In the genomic region with DNA sequence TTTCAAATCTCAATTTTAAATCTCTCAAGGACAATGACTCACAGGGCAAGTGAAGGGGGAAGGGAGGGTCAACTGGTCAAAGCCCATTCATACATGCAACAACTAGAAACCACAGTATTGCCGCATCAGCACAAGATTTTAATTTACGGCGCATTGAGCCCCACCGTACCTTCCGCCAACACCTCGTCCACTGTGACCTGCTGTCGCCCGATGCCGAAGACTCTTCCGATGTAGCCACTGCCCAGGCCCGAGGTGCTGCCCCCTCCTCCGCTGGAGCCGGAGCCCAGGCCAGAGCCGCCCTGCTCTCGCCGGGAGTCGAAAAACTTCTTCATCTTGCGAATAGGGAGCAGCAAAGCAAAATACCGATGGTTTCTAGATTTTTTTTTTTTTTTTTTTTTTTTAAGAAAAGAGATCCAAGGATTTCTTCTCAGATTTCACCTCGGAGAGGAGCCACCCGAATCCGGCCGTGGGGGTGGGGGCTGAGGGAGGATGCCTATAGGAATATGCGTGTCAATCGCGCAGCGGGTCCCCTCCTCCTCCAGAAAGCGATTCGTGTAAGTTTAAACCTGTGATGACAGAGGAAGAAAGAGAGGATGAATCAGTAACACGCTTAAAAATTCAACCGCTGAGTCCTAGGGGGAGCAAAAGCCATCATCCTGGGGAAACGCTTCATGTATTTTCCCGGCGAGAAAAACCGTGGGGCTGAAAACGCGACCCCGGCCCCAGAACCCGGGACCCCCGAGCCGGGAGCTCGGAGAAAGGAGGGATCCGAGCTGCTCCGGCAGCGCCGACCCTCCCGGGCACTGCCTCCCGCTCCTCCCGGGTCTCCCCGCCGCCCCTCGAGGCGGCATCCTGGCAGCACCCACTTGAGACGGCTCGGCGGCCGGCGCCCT, we compare ENCODE assay signal across 1 cellular context.
A peak's percentile ranks its signal among the peaks of the same experiment; 100 is the strongest.
TF ChIP-seq lines count a peak whose summit lies in the region.

No MANE protein-coding gene starts in this region.

TF ChIP-seq in HepG2, 621 proteins besides CTCF, POLR2A, EP300 and RAD21 (continued from another document and continues in another):
- TF ChIP-seq, protein P1, sequence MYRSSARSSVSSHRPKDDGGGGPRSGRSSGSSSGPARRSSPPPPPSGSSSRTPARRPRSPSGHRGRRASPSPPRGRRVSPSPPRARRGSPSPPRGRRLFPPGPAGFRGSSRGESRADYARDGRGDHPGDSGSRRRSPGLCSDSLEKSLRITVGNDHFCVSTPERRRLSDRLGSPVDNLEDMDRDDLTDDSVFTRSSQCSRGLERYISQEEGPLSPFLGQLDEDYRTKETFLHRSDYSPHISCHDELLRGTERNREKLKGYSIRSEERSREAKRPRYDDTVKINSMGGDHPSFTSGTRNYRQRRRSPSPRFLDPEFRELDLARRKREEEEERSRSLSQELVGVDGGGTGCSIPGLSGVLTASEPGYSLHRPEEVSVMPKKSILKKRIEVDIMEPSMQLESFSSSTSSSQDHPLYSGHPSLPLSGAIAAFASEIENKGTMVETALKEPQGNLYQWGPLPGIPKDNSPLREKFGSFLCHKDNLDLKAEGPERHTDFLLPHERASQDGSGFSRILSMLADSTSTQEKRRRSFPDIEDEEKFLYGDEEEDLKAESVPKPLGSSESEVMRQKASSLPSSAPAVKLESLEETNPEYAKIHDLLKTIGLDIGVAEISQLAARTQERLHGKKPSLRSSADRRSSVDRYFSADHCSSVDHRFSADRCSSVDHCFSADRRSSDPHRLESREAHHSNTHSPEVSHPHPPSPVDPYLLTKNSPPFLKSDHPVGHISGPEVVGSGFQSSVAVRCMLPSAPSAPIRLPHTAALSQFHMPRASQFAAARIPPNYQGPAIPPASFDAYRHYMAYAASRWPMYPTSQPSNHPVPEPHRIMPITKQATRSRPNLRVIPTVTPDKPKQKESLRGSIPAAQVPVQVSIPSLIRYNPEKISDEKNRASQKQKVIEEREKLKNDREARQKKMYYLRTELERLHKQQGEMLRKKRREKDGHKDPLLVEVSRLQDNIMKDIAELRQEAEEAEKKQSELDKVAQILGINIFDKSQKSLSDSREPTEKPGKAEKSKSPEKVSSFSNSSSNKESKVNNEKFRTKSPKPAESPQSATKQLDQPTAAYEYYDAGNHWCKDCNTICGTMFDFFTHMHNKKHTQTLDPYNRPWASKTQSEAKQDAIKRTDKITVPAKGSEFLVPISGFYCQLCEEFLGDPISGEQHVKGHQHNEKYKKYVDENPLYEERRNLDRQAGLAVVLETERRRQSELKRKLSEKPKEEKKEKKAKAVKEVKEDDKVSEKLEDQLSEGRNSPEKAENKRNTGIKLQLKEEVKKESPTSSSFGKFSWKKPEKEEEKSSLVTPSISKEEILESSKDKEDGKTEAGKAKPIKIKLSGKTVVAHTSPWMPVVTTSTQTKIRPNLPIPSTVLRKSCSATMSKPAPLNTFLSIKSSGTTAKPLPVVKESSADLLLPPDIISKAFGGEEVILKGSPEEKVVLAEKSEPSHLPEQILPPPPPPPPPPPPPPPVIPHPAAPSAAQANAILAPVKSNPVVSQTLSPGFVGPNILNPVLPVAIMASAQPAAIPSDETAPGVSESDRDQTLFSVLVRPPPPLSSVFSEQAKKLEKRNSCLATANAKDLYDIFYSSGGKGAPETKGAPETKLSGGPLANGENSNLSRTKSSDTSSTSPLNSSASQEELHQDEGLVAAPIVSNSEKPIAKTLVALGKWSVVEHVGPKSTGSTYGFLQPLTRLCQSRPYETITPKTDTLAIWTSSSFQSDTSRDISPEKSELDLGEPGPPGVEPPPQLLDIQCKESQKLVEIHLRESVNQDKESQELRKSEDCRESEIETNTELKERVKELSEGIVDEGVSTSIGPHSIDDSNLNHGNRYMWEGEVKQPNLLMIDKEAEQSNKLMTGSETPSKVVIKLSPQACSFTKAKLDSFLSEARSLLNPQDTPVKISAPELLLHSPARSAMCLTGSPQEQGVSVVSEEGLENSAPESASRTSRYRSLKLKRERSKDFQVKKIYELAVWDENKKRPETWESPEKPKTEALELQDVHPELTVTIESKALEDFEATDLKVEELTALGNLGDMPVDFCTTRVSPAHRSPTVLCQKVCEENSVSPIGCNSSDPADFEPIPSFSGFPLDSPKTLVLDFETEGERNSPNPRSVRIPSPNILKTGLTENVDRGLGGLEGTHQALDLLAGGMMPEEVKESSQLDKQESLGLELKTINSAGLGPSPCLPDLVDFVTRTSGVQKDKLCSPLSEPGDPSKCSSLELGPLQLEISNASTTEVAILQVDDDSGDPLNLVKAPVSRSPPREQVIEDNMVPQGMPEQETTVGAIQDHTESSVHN (CRISPR knock-in tag; IDR thresholded peaks at IDR 0.05), result no peak
- peak; percentile 24 for TF ChIP-seq AGO1 (IDR thresholded peaks at IDR 0.05; ENCODE audit: low read depth, low read length, poor library complexity, severe bottlenecking)
- TF ChIP-seq ZBTB49 (CRISPR knock-in tag; IDR thresholded peaks at IDR 0.05; ENCODE audit: borderline replicate concordance), result no peak; the same call in 1 of the 2 replicates
- no peak for TF ChIP-seq NCOR1 (IDR thresholded peaks at IDR 0.05; ENCODE audit: borderline replicate concordance, low read length)
- peak; percentile 44; the same call in 1 of the 2 replicates for TF ChIP-seq MED1 (CRISPR knock-in tag; IDR thresholded peaks at IDR 0.05)
- TF ChIP-seq KLF6 (CRISPR knock-in tag; IDR thresholded peaks at IDR 0.05), result 0 out of 2 replicates have a peak, but pooled peaks have one; percentile 58
- peak; percentile 69 for TF ChIP-seq KDM2A (CRISPR knock-in tag; IDR thresholded peaks at IDR 0.05; ENCODE audit: borderline replicate concordance, low read depth)
- 0 out of 2 replicates have a peak, but pooled peaks have one; percentile 52 for TF ChIP-seq MTERF4 (CRISPR knock-in tag; IDR thresholded peaks at IDR 0.05)
- TF ChIP-seq, protein P2, sequence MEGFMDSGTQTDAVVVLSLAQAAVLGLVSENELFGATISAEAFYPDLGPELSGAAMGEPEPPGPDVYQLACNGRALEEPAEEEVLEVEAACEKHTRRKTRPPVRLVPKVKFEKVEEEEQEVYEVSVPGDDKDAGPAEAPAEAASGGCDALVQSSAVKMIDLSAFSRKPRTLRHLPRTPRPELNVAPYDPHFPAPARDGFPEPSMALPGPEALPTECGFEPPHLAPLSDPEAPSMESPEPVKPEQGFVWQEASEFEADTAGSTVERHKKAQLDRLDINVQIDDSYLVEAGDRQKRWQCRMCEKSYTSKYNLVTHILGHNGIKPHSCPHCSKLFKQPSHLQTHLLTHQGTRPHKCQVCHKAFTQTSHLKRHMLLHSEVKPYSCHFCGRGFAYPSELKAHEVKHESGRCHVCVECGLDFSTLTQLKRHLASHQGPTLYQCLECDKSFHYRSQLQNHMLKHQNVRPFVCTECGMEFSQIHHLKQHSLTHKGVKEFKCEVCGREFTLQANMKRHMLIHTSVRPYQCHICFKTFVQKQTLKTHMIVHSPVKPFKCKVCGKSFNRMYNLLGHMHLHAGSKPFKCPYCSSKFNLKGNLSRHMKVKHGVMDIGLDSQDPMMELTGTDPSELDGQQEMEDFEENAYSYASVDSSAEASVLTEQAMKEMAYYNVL (CRISPR knock-in tag; IDR thresholded peaks at IDR 0.05; ENCODE audit: borderline replicate concordance), result no peak
- TF ChIP-seq ZNF740 (CRISPR knock-in tag; IDR thresholded peaks at IDR 0.05), result no peak
- TF ChIP-seq, protein P3, sequence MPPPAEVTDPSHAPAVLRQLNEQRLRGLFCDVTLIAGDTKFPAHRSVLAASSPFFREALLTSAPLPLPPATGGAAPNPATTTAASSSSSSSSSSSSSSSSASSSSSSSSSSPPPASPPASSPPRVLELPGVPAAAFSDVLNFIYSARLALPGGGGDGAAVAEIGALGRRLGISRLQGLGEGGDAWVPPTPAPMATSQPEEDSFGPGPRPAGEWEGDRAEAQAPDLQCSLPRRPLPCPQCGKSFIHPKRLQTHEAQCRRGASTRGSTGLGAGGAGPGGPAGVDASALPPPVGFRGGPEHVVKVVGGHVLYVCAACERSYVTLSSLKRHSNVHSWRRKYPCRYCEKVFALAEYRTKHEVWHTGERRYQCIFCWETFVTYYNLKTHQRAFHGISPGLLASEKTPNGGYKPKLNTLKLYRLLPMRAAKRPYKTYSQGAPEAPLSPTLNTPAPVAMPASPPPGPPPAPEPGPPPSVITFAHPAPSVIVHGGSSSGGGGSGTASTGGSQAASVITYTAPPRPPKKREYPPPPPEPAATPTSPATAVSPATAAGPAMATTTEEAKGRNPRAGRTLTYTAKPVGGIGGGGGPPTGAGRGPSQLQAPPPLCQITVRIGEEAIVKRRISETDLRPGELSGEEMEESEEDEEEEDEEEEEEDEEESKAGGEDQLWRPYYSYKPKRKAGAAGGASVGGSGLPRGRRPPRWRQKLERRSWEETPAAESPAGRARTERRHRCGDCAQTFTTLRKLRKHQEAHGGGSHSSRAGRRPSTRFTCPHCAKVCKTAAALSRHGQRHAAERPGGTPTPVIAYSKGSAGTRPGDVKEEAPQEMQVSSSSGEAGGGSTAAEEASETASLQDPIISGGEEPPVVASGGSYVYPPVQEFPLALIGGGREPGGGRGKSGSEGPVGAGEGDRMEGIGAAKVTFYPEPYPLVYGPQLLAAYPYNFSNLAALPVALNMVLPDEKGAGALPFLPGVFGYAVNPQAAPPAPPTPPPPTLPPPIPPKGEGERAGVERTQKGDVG (CRISPR knock-in tag; IDR thresholded peaks at IDR 0.05; ENCODE audit: borderline replicate concordance), result no peak
- no peak for TF ChIP-seq HINFP (CRISPR knock-in tag; IDR thresholded peaks at IDR 0.05; ENCODE audit: low read depth)
- TF ChIP-seq CHD4 (IDR thresholded peaks at IDR 0.05; ENCODE audit: borderline replicate concordance, low read length), result no peak
- TF ChIP-seq ZFX (CRISPR knock-in tag; IDR thresholded peaks at IDR 0.05; ENCODE audit: low read depth), result peak; percentile 67; the same call in 1 of the 2 replicates
- no peak for TF ChIP-seq ZNF564 (CRISPR knock-in tag; IDR thresholded peaks at IDR 0.05)
- peak; percentile 89 for TF ChIP-seq MAFF (IDR thresholded peaks at IDR 0.05; ENCODE audit: low read depth, low read length)
- no peak for TF ChIP-seq STAT5B (CRISPR knock-in tag; IDR thresholded peaks at IDR 0.05)
- TF ChIP-seq SKIL (CRISPR knock-in tag; IDR thresholded peaks at IDR 0.05; ENCODE audit: borderline replicate concordance), result no peak
- TF ChIP-seq HNF4G (IDR thresholded peaks at IDR 0.05; ENCODE audit: borderline replicate concordance, low read depth, low read length), result peak; percentile 36; the same call in 1 of the 2 replicates
- no peak for TF ChIP-seq HNF4G (CRISPR knock-in tag; IDR thresholded peaks at IDR 0.05; ENCODE audit: borderline replicate concordance, low read depth)
- peak; percentile 43 for TF ChIP-seq ZFY (CRISPR knock-in tag; IDR thresholded peaks at IDR 0.05)
- TF ChIP-seq SRSF1 (optimal IDR thresholded peaks at IDR 0.05; ENCODE audit: low read depth, low read length), result no peak
- no peak for TF ChIP-seq BRCA1 (CRISPR knock-in tag; IDR thresholded peaks at IDR 0.05)
- peak; percentile 27 for TF ChIP-seq DMAP1 (CRISPR knock-in tag; IDR thresholded peaks at IDR 0.05)
- TF ChIP-seq ZNF724P (CRISPR knock-in tag; IDR thresholded peaks at IDR 0.05; ENCODE audit: borderline replicate concordance), result no peak
